Comparison of ENCODE assay signal across 8 cellular contexts in the genomic region with DNA sequence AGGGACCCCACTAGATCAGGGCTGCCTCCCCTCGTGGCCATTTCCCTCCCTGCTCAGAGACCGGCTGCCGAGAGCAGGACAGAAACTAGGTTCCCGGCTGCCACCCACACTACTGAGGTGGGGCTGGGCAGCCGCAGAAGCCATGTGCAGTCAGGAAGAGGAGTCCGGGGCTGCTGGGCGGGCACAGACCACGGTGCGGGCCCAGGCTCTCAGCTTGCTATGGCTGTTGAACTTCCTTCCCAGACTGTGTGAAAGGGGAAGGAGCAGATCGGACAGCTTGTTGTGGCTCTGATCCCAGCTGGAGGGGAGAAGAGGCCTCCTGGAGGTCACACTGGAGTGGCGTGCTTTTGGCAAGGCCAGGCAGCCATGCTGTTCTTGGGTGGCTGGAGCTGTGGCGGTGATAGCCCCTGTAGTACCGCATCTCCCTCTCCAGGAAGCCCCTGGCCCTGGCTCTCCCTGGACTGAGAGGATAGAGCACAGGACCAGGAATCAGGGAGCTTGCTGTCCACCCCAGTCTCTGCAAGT. TPM values are rescaled to one million over a fixed set of nuclear protein-coding genes. Genes with fewer than 3 reads are reported as not detected.
DNase-seq lines count a peak whose midpoint lies in the region; ATAC-seq and TF ChIP-seq lines count a peak whose summit lies in the region.

No MANE protein-coding gene starts in this region.

- no peaks in the 10 kb centered on the region for H3K9me2 ChIP-seq in hepatocyte (replicated peaks; ENCODE audit: insufficient read depth)

- H3K9me3 ChIP-seq in hepatocyte (ENCODE audit: low read depth), result no peaks in the 10 kb centered on the region

- H4K20me1 ChIP-seq in hepatocyte (ENCODE audit: insufficient read depth, poor library complexity, severe bottlenecking), result no peaks in the 10 kb centered on the region

- peak overlapping the region; percentile 33 for H3K4me2 ChIP-seq in hepatocyte

- no peak overlapping the region for H2AFZ ChIP-seq in hepatocyte

- H3K4me1 ChIP-seq in hepatocyte (ENCODE audit: insufficient read depth), result peaks cover 48% of the 10 kb centered on the region

- H3K27ac ChIP-seq in hepatocyte, result peak overlapping the region; percentile 71

- H3K9me3 Mint-ChIP-seq in activated naive CD4-positive, alpha-beta T cell treated with anti-CD3 and anti-CD28 coated beads, Interleukin-2, amount 50 U/mL, for 72 hours, result no peaks in the 10 kb centered on the region
- H3K9me3 Mint-ChIP-seq in stimulated activated naive CD8-positive, alpha-beta T cell treated with anti-CD3 and anti-CD28 coated beads, Interleukin-15, amount 100 ng/mL, for 72 hours, result no peaks in the 10 kb centered on the region

- no peaks in the 10 kb centered on the region for H3K36me3 ChIP-seq in hepatocyte (replicated peaks; ENCODE audit: insufficient read depth, low read depth)

- H3K4me1 Mint-ChIP-seq in stimulated activated naive CD8-positive, alpha-beta T cell treated with anti-CD3 and anti-CD28 coated beads, Interleukin-15, amount 100 ng/mL, for 72 hours, result peaks cover 70% of the 10 kb centered on the region

- WGBS in hepatocyte (ENCODE audit: low lambda C conversion rate, missing lambda C conversion rate), result 80% methylated on average over 13 of the region's 13 CpGs

- peak overlapping the region; percentile 71 to 94 for H3K27ac Mint-ChIP-seq in activated naive CD4-positive, alpha-beta T cell treated with anti-CD3 and anti-CD28 coated beads, Interleukin-2, amount 50 U/mL, for 72 hours
- H3K27ac Mint-ChIP-seq in stimulated activated naive CD8-positive, alpha-beta T cell treated with anti-CD3 and anti-CD28 coated beads, Interleukin-15, amount 100 ng/mL, for 72 hours, result peak overlapping the region; percentile 66 to 97

- H3K27me3 Mint-ChIP-seq in stimulated activated naive CD8-positive, alpha-beta T cell treated with anti-CD3 and anti-CD28 coated beads, Interleukin-15, amount 100 ng/mL, for 72 hours, result no peaks in the 10 kb centered on the region

- ATAC-seq in activated naive CD4-positive, alpha-beta T cell treated with anti-CD3 and anti-CD28 coated beads, Interleukin-2, amount 50 U/mL, for 72 hours, result peak; percentile 66 to 83
- peak; percentile 85 for ATAC-seq in stimulated activated naive CD8-positive, alpha-beta T cell treated with anti-CD3 and anti-CD28 coated beads, Interleukin-15, amount 100 ng/mL, for 72 hours
- ATAC-seq in omental fat pad (ENCODE audit: low FRiP score) (no peak), GM19397 (IDR thresholded peaks at IDR 0.05; ENCODE audit: unreplicated experiment) (no peak), GM18861 (IDR thresholded peaks at IDR 0.05; ENCODE audit: unreplicated experiment) (no peak)

- no peak overlapping the region for H3K4me3 ChIP-seq in hepatocyte

- TF ChIP-seq CTCF in hepatocyte (IDR thresholded peaks at IDR 0.05; ENCODE audit: poor library complexity) (no peak), omental fat pad (IDR thresholded peaks at IDR 0.05) (no peak)

- peak; percentile 25 for DNase-seq in stimulated activated CD4-positive, alpha-beta T cell treated with anti-CD3 and anti-CD28 coated beads, Interleukin-12 subunit alpha, Interleukin-12 subunit beta, amount 100 ng/mL, for 4 hours
- DNase-seq in stimulated activated CD4-positive, alpha-beta T cell treated with anti-CD3 and anti-CD28 coated beads, Interleukin-4, amount 100 ng/mL, for 4 hours, result no peak
- DNase-seq in activated naive CD4-positive, alpha-beta T cell treated with anti-CD3 and anti-CD28 coated beads, Interleukin-2, amount 50 U/mL, for 72 hours (ENCODE audit: low spot score in 2 of 2), result peak in 1 of 2 donors; percentile 22
- no peak for DNase-seq in hepatocyte (ENCODE audit: low spot score)
- DNase-seq in stimulated activated naive CD8-positive, alpha-beta T cell treated with anti-CD3 and anti-CD28 coated beads, Interleukin-15, amount 100 ng/mL, for 72 hours, result peak; percentile 23 to 24
- DNase-seq in omental fat pad (ENCODE audit: low spot score), result no peak

- peaks cover 3 to 30% of the 10 kb centered on the region in 2 donors for H3K36me3 Mint-ChIP-seq in activated naive CD4-positive, alpha-beta T cell treated with anti-CD3 and anti-CD28 coated beads, Interleukin-2, amount 50 U/mL, for 72 hours

- H3K4me3 Mint-ChIP-seq in stimulated activated naive CD8-positive, alpha-beta T cell treated with anti-CD3 and anti-CD28 coated beads, Interleukin-15, amount 100 ng/mL, for 72 hours, result peak overlapping the region; percentile 61 to 80

- H3K27me3 ChIP-seq in hepatocyte, result no peaks in the 10 kb centered on the region

- peaks cover 74% of the 10 kb centered on the region for H3K79me2 ChIP-seq in hepatocyte

RNA-seq across cellular contexts. Expression of a gene that starts 56.8 kb away (rescaled TPM):
- 100 to 1,000 TPM; 157 to 235 TPM for total RNA-seq in activated naive CD4-positive, alpha-beta T cell treated with anti-CD3 and anti-CD28 coated beads, Interleukin-2, amount 50 U/mL, for 72 hours
- total RNA-seq in hepatocyte (24.3 and 31.1 TPM in 2 replicates), omental fat pad (10 to 100 TPM; 38.0 to 93.2 (median 50.6) TPM)
- 42.5 and 55.4 TPM in 2 replicates for polyA plus RNA-seq in hepatocyte

Comparison
In these comparisons a context has a peak if more than half of its experiments do, and no peak if none do; other contexts are left out.
1. DNase-seq: peak in stimulated activated CD4-positive, alpha-beta T cell treated with anti-CD3 and anti-CD28 coated beads, Interleukin-12 subunit alpha, Interleukin-12 subunit beta, amount 100 ng/mL, for 4 hours (single experiment) and stimulated activated naive CD8-positive, alpha-beta T cell treated with anti-CD3 and anti-CD28 coated beads, Interleukin-15, amount 100 ng/mL, for 72 hours (2 of 2); none in stimulated activated CD4-positive, alpha-beta T cell treated with anti-CD3 and anti-CD28 coated beads, Interleukin-4, amount 100 ng/mL, for 4 hours (0 of 2), hepatocyte (single experiment) and omental fat pad (single experiment).
2. ATAC-seq: peak in activated naive CD4-positive, alpha-beta T cell treated with anti-CD3 and anti-CD28 coated beads, Interleukin-2, amount 50 U/mL, for 72 hours (2 of 2) and stimulated activated naive CD8-positive, alpha-beta T cell treated with anti-CD3 and anti-CD28 coated beads, Interleukin-15, amount 100 ng/mL, for 72 hours (single experiment); none in omental fat pad (single experiment), GM19397 (single experiment) and GM18861 (single experiment).